ENCODE assay signal across 31 cellular contexts in genomic region chr16:84321932-84322331, GRCh38. TPM values are rescaled to one million over a fixed set of nuclear protein-coding genes. Genes with fewer than 3 reads are reported as not detected.
"Had no signal": no experiment of that assay in that cellular context is flagged by ENCODE, and none has a peak within 500 bp of the region (broad histone marks: within the 10 kb centered on the region; RNA-seq: fewer than 3 reads in every experiment).

No MANE protein-coding gene starts in this region.

- H3K9me3 ChIP-seq: ovary, prostate gland, sigmoid colon, testis, thyroid gland, upper lobe of right lung had no signal

- H3K4me1 ChIP-seq: left lung, lower lobe of right lung, neural progenitor cell, prostate gland, sigmoid colon, stomach, testis, thyroid gland, transverse colon, upper lobe of right lung had no signal

- H3K4me3 Mint-ChIP-seq: naive B cell; natural killer cell; nephron progenitor cell; neural progenitor cell; stimulated activated memory B cell treated with anti-CD40 and anti-IgM and Interleukin-4, amounts not matched to agents 10 μg/mL and 1 μg/mL and 100 μg/mL, for 72 hours had no signal

- H3K36me3 ChIP-seq: left lung, lower lobe of right lung, neural progenitor cell, ovary, prostate gland, thyroid gland, transverse colon, upper lobe of right lung had no signal

- H3K4me3 ChIP-seq: left lung, lower lobe of right lung, neural progenitor cell, ovary, prostate gland, sigmoid colon, smooth muscle cell, stomach, testis, thyroid gland, transverse colon, upper lobe of right lung had no signal

- H3K36me3 Mint-ChIP-seq: naive B cell; natural killer cell; neural progenitor cell; stimulated activated memory B cell treated with anti-CD40 and anti-IgM and Interleukin-4, amounts not matched to agents 10 μg/mL and 1 μg/mL and 100 μg/mL, for 72 hours had no signal

- H3K4me1 Mint-ChIP-seq: naive B cell; natural killer cell; nephron progenitor cell; neural progenitor cell; stimulated activated memory B cell treated with anti-CD40 and anti-IgM and Interleukin-4, amounts not matched to agents 10 μg/mL and 1 μg/mL and 100 μg/mL, for 72 hours had no signal

- H3K27ac Mint-ChIP-seq: naive B cell; natural killer cell; nephron progenitor cell; neural progenitor cell; stimulated activated memory B cell treated with anti-CD40 and anti-IgM and Interleukin-4, amounts not matched to agents 10 μg/mL and 1 μg/mL and 100 μg/mL, for 72 hours had no signal

- H3K27me3 Mint-ChIP-seq: stimulated activated memory B cell treated with anti-CD40 and anti-IgM and Interleukin-4, amounts not matched to agents 10 μg/mL and 1 μg/mL and 100 μg/mL, for 72 hours had no signal

- H3K27ac ChIP-seq: left lung, lower lobe of right lung, neural progenitor cell, ovary, prostate gland, sigmoid colon, stomach, testis, thyroid gland, transverse colon, upper lobe of right lung had no signal

- H3K27me3 ChIP-seq: left lung, neural progenitor cell, ovary, sigmoid colon, testis, thyroid gland, transverse colon, upper lobe of right lung had no signal

- DNase-seq: head of caudate nucleus; hippocampal formation; kidney; left colon; left lung; lower lobe of right lung; mammary epithelial cell; mesenchymal stem cell; naive B cell; natural killer cell; nephron progenitor cell; ovary; retina; right cardiac atrium; stimulated activated CD4-positive, alpha-beta T cell treated with anti-CD3 and anti-CD28 coated beads, Interleukin-1b, Interleukin-23, amount 100 ng/mL, for 48 hours; stimulated activated CD4-positive, alpha-beta T cell treated with anti-CD3 and anti-CD28 coated beads, Interleukin-2, amount 100 ng/mL, for 48 hours; stimulated activated CD4-positive, alpha-beta T cell treated with anti-CD3 and anti-CD28 coated beads, Interleukin-4, amount 100 ng/mL, for 4 hours; stimulated activated CD8-positive, alpha-beta memory T cell treated with anti-CD3 and anti-CD28 coated beads, Interleukin-4, amount 100 ng/mL, for 48 hours; stimulated activated naive CD4-positive, alpha-beta T cell treated with Interleukin-2 at 50 U/mL for 16 hours; stomach; testis; thyroid gland; transverse colon had no signal

RNA-seq across cellular contexts. Expression of gene WFDC1, which starts 27.3 kb away (rescaled TPM):
- total RNA-seq: mammary epithelial cell, natural killer cell had no signal

RNA-seq across cellular contexts. Expression of gene ATP2C2, which starts 46.4 kb away (rescaled TPM):
- total RNA-seq: mononuclear cell, natural killer cell, right cardiac atrium, skeletal muscle tissue had no signal
